12 cellular contexts compared by ENCODE assay signal in genomic region chr9:136278894-136279293, GRCh38. TPM values are rescaled to one million over a fixed set of nuclear protein-coding genes. Genes with fewer than 3 reads are reported as not detected.
"Had no signal": no experiment of that assay in that cellular context is flagged by ENCODE, and none has a peak within 500 bp of the region (broad histone marks: within the 10 kb centered on the region; RNA-seq: fewer than 3 reads in every experiment).

No MANE protein-coding gene starts in this region.

- H3K4me3 ChIP-seq: GM23248, GM23338, HAP-1 had no signal

- H3K9ac ChIP-seq: GM23248 had no signal

- FAIRE-seq: H1, H54 had no signal

- DNase-seq: GM23248, GOT3, H7, H9, HCEC 1CT, HFFc6 had no signal

- H3K27ac ChIP-seq: GM23248 had no signal

- H3K4me1 ChIP-seq: HAP-1 had no signal

- H3K9me3 ChIP-seq: HAP-1 had no signal

- H2AFZ ChIP-seq: GM23248, GM23338 had no signal

- ATAC-seq: GM23338, HCT116 had no signal

- H3K4me2 ChIP-seq: GM23338 had no signal

- H3K36me3 ChIP-seq: HAP-1 had no signal

RNA-seq across cellular contexts. Expression of gene CCDC187, which starts 25.0 kb away (rescaled TPM):
- total RNA-seq: GM23248, H1, H4, H7, HFFc6 had no signal
- polyA plus RNA-seq: GM23248, GM23338 had no signal
